17 cellular contexts compared by ENCODE assay signal in the genomic region with DNA sequence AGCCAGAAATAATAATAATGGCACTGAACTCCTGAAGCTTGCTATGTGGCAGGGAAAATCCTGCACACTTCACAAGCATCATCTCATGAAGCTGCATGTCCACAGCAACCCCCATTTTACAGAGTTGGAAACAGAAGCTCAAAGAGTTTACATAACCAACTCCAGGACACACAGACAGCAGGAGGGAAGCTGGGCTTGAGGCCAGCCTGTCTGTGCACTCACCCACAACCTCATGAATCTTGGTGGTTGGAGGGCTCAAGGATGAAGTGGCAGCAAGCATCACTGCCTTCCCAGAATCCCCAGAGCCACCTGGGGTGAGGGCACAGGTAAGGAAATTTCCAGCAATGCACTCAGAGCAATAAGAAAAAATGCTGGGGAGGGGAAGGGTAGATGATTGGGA.
"Had no signal": no experiment of that assay in that cellular context is flagged by ENCODE, and none has a peak within 500 bp of the region (broad histone marks: within the 10 kb centered on the region; RNA-seq: fewer than 3 reads in every experiment).

No MANE protein-coding gene starts in this region.

- H3K27me3 ChIP-seq: colonic mucosa, gastrocnemius medialis, pancreas, stomach, tibial nerve, vagina had no signal

- H3K36me3 ChIP-seq: breast epithelium, colonic mucosa, gastrocnemius medialis, lower lobe of right lung, pancreas, stomach, tibial nerve, vagina had no signal

- H3K9me3 ChIP-seq: breast epithelium, colonic mucosa, gastrocnemius medialis, lower lobe of right lung, pancreas, stomach, tibial nerve, vagina had no signal

- H3K27ac ChIP-seq: breast epithelium, colonic mucosa, gastrocnemius medialis, lower lobe of right lung, pancreas, stomach, tibial nerve, vagina had no signal

- DNase-seq: activated CD4-positive, alpha-beta T cell treated with anti-CD3 and anti-CD28 coated beads, Interleukin-2, amount 10 ng/mL, durations not matched to agents 24 days and 14 days; activated CD8-positive, alpha-beta memory T cell treated with anti-CD3 and anti-CD28 coated beads for 24 hours; activated naive CD4-positive, alpha-beta T cell treated with anti-CD3 and anti-CD28 coated beads for 36 hours; colonic mucosa; effector CD8-positive, alpha-beta T cell; gastrocnemius medialis; hippocampal formation; lower lobe of right lung; naive B cell; pancreas; retina; stimulated activated CD4-positive, alpha-beta T cell treated with anti-CD3 and anti-CD28 coated beads, Interleukin-15, amount 100 ng/mL, for 24 hours; stimulated activated CD4-positive, alpha-beta T cell treated with anti-CD3 and anti-CD28 coated beads, Interleukin-4, amount 100 ng/mL, for 4 hours; stomach had no signal

- H3K4me3 ChIP-seq: breast epithelium, colonic mucosa, gastrocnemius medialis, lower lobe of right lung, pancreas, stomach, tibial nerve, vagina had no signal

- H3K4me1 ChIP-seq: breast epithelium, colonic mucosa, gastrocnemius medialis, lower lobe of right lung, pancreas, stomach, tibial nerve, vagina had no signal
